Comparison of ENCODE assay signal across 6 cellular contexts in genomic region chr17:17229416-17230098, GRCh38.
"Had no signal": no experiment of that assay in that cellular context is flagged by ENCODE, and none has a peak within 500 bp of the region (broad histone marks: within the 10 kb centered on the region; RNA-seq: fewer than 3 reads in every experiment).

No MANE protein-coding gene starts in this region.

- H3K27ac ChIP-seq: thyroid gland had no signal

- H3K27me3 ChIP-seq: right lobe of liver, thyroid gland had no signal

- H3K4me3 ChIP-seq: right lobe of liver, thyroid gland had no signal

- H3K9me3 ChIP-seq: right lobe of liver, thyroid gland had no signal

- DNase-seq: activated CD4-positive, alpha-beta T cell treated with anti-CD3 and anti-CD28 coated beads, Interleukin-2, amount 10 ng/mL, durations not matched to agents 7 days and 5 days; hippocampal formation; mesendoderm; stimulated activated CD4-positive, alpha-beta T cell treated with anti-CD3 and anti-CD28 coated beads, Interleukin-1b, Interleukin-23, amount 100 ng/mL, for 48 hours had no signal
